In genomic region chr5:83735058-83735457, GRCh38 we compare ENCODE assay signal across 3 cellular contexts. TPM values are rescaled to one million over a fixed set of nuclear protein-coding genes. Genes with fewer than 3 reads are reported as not detected.
"Had no signal": no experiment of that assay in that cellular context is flagged by ENCODE, and none has a peak within 500 bp of the region (broad histone marks: within the 10 kb centered on the region; RNA-seq: fewer than 3 reads in every experiment).

No MANE protein-coding gene starts in this region.

RNA-seq across cellular contexts. Expression of gene HAPLN1, which starts 14.4 kb away (rescaled TPM):
- total RNA-seq: OCI-LY7, PC-9, SK-MEL-5 had no signal
